19 cellular contexts compared by ENCODE assay signal in the genomic region with DNA sequence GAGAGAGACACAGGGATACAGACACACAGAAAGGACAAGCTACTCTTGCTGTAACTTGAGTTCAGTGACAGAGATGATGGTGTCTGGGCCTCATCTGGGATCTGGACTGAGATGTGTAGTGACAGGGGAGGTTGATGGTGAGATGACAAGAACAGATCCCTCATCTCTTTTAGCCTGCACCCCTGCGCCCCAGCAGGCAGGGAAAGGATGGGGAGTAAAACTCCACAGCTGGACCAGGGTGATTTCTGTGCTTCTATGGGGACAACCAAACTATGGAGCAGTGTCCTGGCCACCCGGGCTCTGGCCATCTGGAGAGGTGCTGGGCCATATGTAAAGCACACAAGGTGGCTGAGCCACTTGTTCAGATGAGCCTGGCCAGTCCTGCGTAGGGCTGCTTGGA. TPM values are rescaled to one million over a fixed set of nuclear protein-coding genes. Genes with fewer than 3 reads are reported as not detected.
DNase-seq lines count a peak whose midpoint lies in the region; ATAC-seq, FAIRE-seq and TF ChIP-seq lines count a peak whose summit lies in the region.
"Had no signal": no experiment of that assay in that cellular context is flagged by ENCODE, and none has a peak within 500 bp of the region (broad histone marks: within the 10 kb centered on the region; RNA-seq: fewer than 3 reads in every experiment).

No MANE protein-coding gene starts in this region.

- CTCF ChIA-PET in Caco-2 (lab: Charles Lee), result no interaction called here

- no peak for DNase-seq in Caco-2
- peak in 2 of 3 donors; percentile 18 to 21 for DNase-seq in Peyer's patch
- DNase-seq in cerebellum (ENCODE audit: low spot score), result peak; percentile 19
- peak; percentile 58 for DNase-seq in osteoblast (ENCODE audit: insufficient read length, low spot score, missing footprints)
- DNase-seq in aorta, result no peak
- no peak for DNase-seq in pancreas
- DNase-seq in kidney tubule cell (ENCODE audit: low spot score), result no peak
- no peak for DNase-seq in KG1 (lab: John Stamatoyannopoulos, UW)
- DNase-seq: 8988T; Calu3; CD4-positive, alpha-beta memory T cell; DMS79 treated with DMSO at 0.1 percent for 48 hours; H9 had no signal

- TF ChIP-seq POLR2A in Peyer's patch (IDR thresholded peaks at IDR 0.05), result no peak

- H3K27ac ChIP-seq in Peyer's patch (no peak overlapping the region), osteoblast (ENCODE audit: low read depth, low read length) (no peak overlapping the region), aorta (ENCODE audit: low read depth in 1 of 2, low read length in 2 of 2) (no peak overlapping the region), pancreas (no peak overlapping the region)
- H3K27ac ChIP-seq: BLaER1 had no signal

- H3K4me3 ChIP-seq in Caco-2 (ENCODE audit: low read depth, low read length), result no peak overlapping the region
- no peak overlapping the region for H3K4me3 ChIP-seq in Peyer's patch
- no peak overlapping the region for H3K4me3 ChIP-seq in osteoblast (ENCODE audit: insufficient read depth, low read length)
- no peak overlapping the region for H3K4me3 ChIP-seq in aorta (ENCODE audit: low read length in 2 of 2)
- H3K4me3 ChIP-seq in pancreas, result no peak overlapping the region
- H3K4me3 ChIP-seq: BLaER1, GM12878 had no signal

- no peak for TF ChIP-seq CTCF in Caco-2 (IDR thresholded peaks at IDR 0.05; ENCODE audit: insufficient read depth in 1 of 2, low read depth in 1 of 2, low read length in 1 of 2, severe bottlenecking in 1 of 2, unreplicated experiment in 1 of 2)
- no peak for TF ChIP-seq CTCF in Peyer's patch (IDR thresholded peaks at IDR 0.05)
- no peak for TF ChIP-seq CTCF in osteoblast (IDR thresholded peaks at IDR 0.05; ENCODE audit: extremely low read depth, low read depth, low read length)
- TF ChIP-seq CTCF in pancreas (IDR thresholded peaks at IDR 0.05), result no peak

- H3K27me3 Mint-ChIP-seq in Caco-2 (ENCODE audit: insufficient read depth, unreplicated experiment), result peaks cover 4% of the 10 kb centered on the region

- H3K36me3 ChIP-seq in Caco-2 (ENCODE audit: control insufficient read depth, insufficient read depth, low read length) (no peaks in the 10 kb centered on the region), Peyer's patch (no peaks in the 10 kb centered on the region), osteoblast (ENCODE audit: insufficient read depth, low read length) (no peaks in the 10 kb centered on the region), aorta (ENCODE audit: control insufficient read depth in 1 of 2, insufficient read depth in 2 of 2, low read length in 1 of 2) (no peaks in the 10 kb centered on the region), pancreas (no peaks in the 10 kb centered on the region)
- H3K36me3 ChIP-seq: BLaER1 had no signal

- no peaks in the 10 kb centered on the region for H4K20me1 ChIP-seq in osteoblast (ENCODE audit: insufficient read depth, low read length)
- H4K20me1 ChIP-seq: BLaER1 had no signal

- H3K27ac Mint-ChIP-seq in Caco-2 (ENCODE audit: unreplicated experiment), result peak overlapping the region; percentile 5
- H3K27ac Mint-ChIP-seq: CD14-positive monocyte; CD4-positive, alpha-beta memory T cell; H9 had no signal

- H2AFZ ChIP-seq in osteoblast (ENCODE audit: low read length), result no peak overlapping the region

- H3K79me2 ChIP-seq in osteoblast (ENCODE audit: insufficient read depth, low read length), result no peaks in the 10 kb centered on the region

- H3K4me1 Mint-ChIP-seq in Caco-2 (ENCODE audit: low read depth, unreplicated experiment), result peaks cover 11% of the 10 kb centered on the region
- H3K4me1 Mint-ChIP-seq: CD14-positive monocyte; CD4-positive, alpha-beta memory T cell had no signal

- no peak for FAIRE-seq in pancreas (lab: Jason Lieb, UNC)
- FAIRE-seq: GM12878, H1 had no signal

- WGBS in aorta, 2 donors, result 95 to 97% methylated on average over 3 of the region's 3 CpGs
- WGBS in pancreas, 2 donors, result 75 to 80% methylated on average over 3 of the region's 3 CpGs

- H3K4me1 ChIP-seq in Caco-2 (peaks cover 7% of the 10 kb centered on the region; the same call in 1 of the 2 replicates), Peyer's patch (peaks cover 0 to 7% (median 1%) of the 10 kb centered on the region in 4 donors), osteoblast (ENCODE audit: insufficient read depth, low read length) (no peaks in the 10 kb centered on the region), aorta (ENCODE audit: control insufficient read depth in 1 of 2, insufficient read depth in 2 of 2, low read length in 2 of 2) (peaks cover 0 to 5% of the 10 kb centered on the region in 2 donors), pancreas (no peaks in the 10 kb centered on the region)
- H3K4me1 ChIP-seq: BLaER1 had no signal

- no peaks in the 10 kb centered on the region for H3K9me3 Mint-ChIP-seq in Caco-2 (ENCODE audit: unreplicated experiment)
- H3K9me3 Mint-ChIP-seq: CD14-positive monocyte, H9 had no signal

- intact Hi-C loops in Caco-2 (cut with micrococcal nuclease; ENCODE audit: unreplicated experiment), result no loop called here
- intact Hi-C loops in aorta (cut with DNase I), result no loop called here
- intact Hi-C loops in pancreas (cut with DNase I), result no loop called here

- BruUV-seq in Caco-2 (replicated peaks; lab: Mats Ljungman, UMichigan), result no TSS peak

- H3K9me3 ChIP-seq in Caco-2, result no peaks in the 10 kb centered on the region
- no peaks in the 10 kb centered on the region for H3K9me3 ChIP-seq in Peyer's patch
- H3K9me3 ChIP-seq in osteoblast (ENCODE audit: low read depth, low read length), result no peaks in the 10 kb centered on the region
- H3K9me3 ChIP-seq in aorta (ENCODE audit: control insufficient read depth, low read length), result no peaks in the 10 kb centered on the region
- H3K9me3 ChIP-seq in pancreas, result no peaks in the 10 kb centered on the region
- H3K9me3 ChIP-seq: BLaER1 had no signal

- H3K27me3 ChIP-seq in Caco-2 (replicated peaks; ENCODE audit: control insufficient read depth, insufficient read depth, low read length), result no peaks in the 10 kb centered on the region
- H3K27me3 ChIP-seq in Peyer's patch, result no peaks in the 10 kb centered on the region
- H3K27me3 ChIP-seq in osteoblast (ENCODE audit: insufficient read depth, low read length), result peaks cover 18% of the 10 kb centered on the region
- H3K27me3 ChIP-seq in aorta (ENCODE audit: control insufficient read depth in 1 of 2, insufficient read depth in 2 of 2, low read length in 1 of 2), result no peaks in the 10 kb centered on the region
- no peaks in the 10 kb centered on the region for H3K27me3 ChIP-seq in pancreas
- H3K27me3 ChIP-seq: BLaER1 had no signal

- no peaks in the 10 kb centered on the region for H3K36me3 Mint-ChIP-seq in Caco-2 (ENCODE audit: insufficient read depth, unreplicated experiment)
- H3K36me3 Mint-ChIP-seq: CD4-positive, alpha-beta memory T cell had no signal

- ATAC-seq in aorta (ENCODE audit: low FRiP score), result no peak
- ATAC-seq in pancreas, result no peak
- ATAC-seq: GM12878 had no signal

- POLR2A ChIA-PET in Caco-2 (lab: Charles Lee), result no interaction called here

- no peak overlapping the region for H3K4me2 ChIP-seq in osteoblast (ENCODE audit: insufficient read depth, low read length)
- H3K4me2 ChIP-seq: BLaER1 had no signal

- no peak overlapping the region for H3K4me3 Mint-ChIP-seq in Caco-2 (ENCODE audit: unreplicated experiment)
- H3K4me3 Mint-ChIP-seq: CD14-positive monocyte; CD4-positive, alpha-beta memory T cell; H9 had no signal

RNA-seq across cellular contexts. Expression of a gene that starts 4.5 kb away (rescaled TPM):
- not detected in 2 replicates for total RNA-seq in Caco-2 (2022)
- 1 to 10 TPM in 1 of 4 donors, not detected in 3; 1.7 TPM for total RNA-seq in Peyer's patch
- total RNA-seq in cerebellum, result not detected
- not detected in 2 replicates for total RNA-seq in osteoblast
- not detected for total RNA-seq in aorta
- polyA plus RNA-seq in aorta, result not detected
- not detected for total RNA-seq in pancreas
- not detected for polyA plus RNA-seq in pancreas
- total RNA-seq: A673; Calu3; CD4-positive, alpha-beta memory T cell; H1; H9 had no signal
- polyA plus RNA-seq: AG04450; CD14-positive monocyte; CD4-positive, alpha-beta memory T cell; H1 had no signal

Comparison
In these comparisons a context has a peak if more than half of its experiments do, and no peak if none do; other contexts are left out.
1. DNase-seq: peak in Peyer's patch (2 of 3), cerebellum (single experiment) and osteoblast (single experiment); none in Caco-2 (0 of 2), aorta (0 of 2), pancreas (0 of 6), kidney tubule cell (single experiment) and KG1 (single experiment).